ENCODE assay signal across 1 cellular context in the genomic region with DNA sequence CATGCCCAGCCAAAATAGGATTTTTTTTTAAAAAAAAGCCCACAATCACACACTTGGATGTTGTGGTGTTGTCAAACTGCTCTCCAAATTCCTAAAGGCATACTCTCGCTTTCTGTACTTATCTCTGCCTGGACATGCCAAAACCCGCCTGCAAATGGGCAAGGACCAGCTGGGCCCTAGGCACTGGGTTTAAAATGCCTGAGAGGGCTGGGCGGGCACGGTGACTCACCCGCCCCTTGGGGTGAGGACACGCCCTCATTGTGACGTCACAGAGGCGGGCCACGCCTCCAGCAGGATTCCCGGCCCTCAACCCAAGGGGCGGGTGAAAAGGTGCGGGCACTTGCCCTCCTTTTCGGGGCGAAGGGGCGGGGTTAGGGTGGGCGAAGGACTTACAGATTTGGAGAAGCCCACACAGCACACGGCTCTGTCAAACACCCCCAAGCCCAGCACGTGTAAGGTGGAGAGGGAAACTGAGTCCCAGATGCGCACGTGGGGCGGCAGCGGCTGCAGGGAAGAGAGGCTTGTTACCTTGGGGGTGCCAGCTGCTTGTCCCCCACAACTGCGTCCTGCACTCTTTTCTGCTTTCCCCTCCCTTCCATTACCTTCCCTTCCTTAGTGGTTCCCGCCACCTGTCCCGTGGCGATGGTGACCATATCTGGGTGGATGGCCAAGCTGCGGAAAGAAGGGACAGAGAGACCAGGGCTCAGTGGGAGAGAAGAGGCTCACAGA.
TF ChIP-seq lines count a peak whose summit lies in the region.

No MANE protein-coding gene starts in this region.

TF ChIP-seq in endothelial cell of umbilical vein, 7 proteins besides CTCF, POLR2A, EP300 and RAD21:
- TF ChIP-seq JUN (IDR thresholded peaks at IDR 0.05; ENCODE audit: borderline replicate concordance, insufficient read depth, insufficient read length, low read depth) (peak; percentile 73), GATA2 (IDR thresholded peaks at IDR 0.05; ENCODE audit: insufficient read depth, insufficient read length, low read depth, low read length) (no peak), MAX (IDR thresholded peaks at IDR 0.05; ENCODE audit: insufficient read depth, insufficient read length) (no peak), FOS (IDR thresholded peaks at IDR 0.05; ENCODE audit: borderline replicate concordance, insufficient read depth, low read length) (peak; percentile 78), MYC (IDR thresholded peaks at IDR 0.05; ENCODE audit: low read depth, low read length) (no peak), EZH2 (IDR thresholded peaks at IDR 0.05; ENCODE audit: borderline replicate concordance, low read depth, low read length, severe bottlenecking) (no peak), POLR2AphosphoS5 (IDR thresholded peaks at IDR 0.05; ENCODE audit: insufficient read depth, low read depth, low read length) (peak; percentile 16)
